Comparison of ENCODE assay signal across 8 cellular contexts in genomic region chr1:151326619-151327222, GRCh38. TPM values are rescaled to one million over a fixed set of nuclear protein-coding genes. Genes with fewer than 3 reads are reported as not detected.
A peak's percentile ranks its signal among the peaks of the same experiment; 100 is the strongest.
DNase-seq lines count a peak whose midpoint lies in the region; ATAC-seq, FAIRE-seq and TF ChIP-seq lines count a peak whose summit lies in the region.

No MANE protein-coding gene starts in this region.

- H3K9ac ChIP-seq in BLaER1 treated with 17β-estradiol and CSF1 and Interleukin-3, amounts not matched to agents 10 nM and 100 nM: peak overlapping the region; percentile 91 to 99 (median 97)
- H3K9ac ChIP-seq in K562 (ENCODE audit: insufficient read depth in 1 of 2, low read depth in 2 of 2, low read length in 2 of 2) (peak overlapping the region; percentile 72 to 94), iPS-18a (ENCODE audit: low read length) (peak overlapping the region; percentile 96)

- no peak for TF ChIP-seq CTCF in K562 (IDR thresholded peaks at IDR 0.05 in 2 of 3, conservative IDR thresholded peaks at IDR 0.05 in 1 of 3; ENCODE audit: insufficient read depth in 2 of 3, low read depth in 1 of 3, low read length in 3 of 3)

- POLR2A ChIA-PET in K562 (lab: Yijun Ruan, JAX): interaction anchor here (0.7 to 12.6 kb wide), 11 partner anchors 9 to 265 kb away, joined by 3 to 156 read pairs (median 7); partner anchors contain the start of genes PSMB4, PSMD4 and RFX5

- H3K4me1 ChIP-seq in BLaER1 treated with 17β-estradiol and CSF1 and Interleukin-3, amounts not matched to agents 10 nM and 100 nM: peaks cover 28 to 49% (median 35%) of the 10 kb centered on the region in 10 experiments
- H3K4me1 ChIP-seq in K562 (replicated peaks in 1 of 2; ENCODE audit: control insufficient read depth in 2 of 2, insufficient read depth in 2 of 2, low read length in 2 of 2) (peaks cover 3 to 35% of the 10 kb centered on the region in 2 experiments; a peak in 4 of 5 replicates), iPS-18a (ENCODE audit: control insufficient read depth, low read depth, low read length) (peaks cover 6% of the 10 kb centered on the region), small intestine (ENCODE audit: control insufficient read depth in 2 of 2, insufficient read depth in 1 of 2, low read depth in 1 of 2, low read length in 1 of 2) (peaks cover 0 to 4% of the 10 kb centered on the region in 2 donors)

- FAIRE-seq in K562 (lab: Jason Lieb, UNC) (peak; percentile 54), small intestine (lab: Jason Lieb, UNC) (no peak)

- peak overlapping the region; percentile 92 to 99 (median 98) for H3K4me2 ChIP-seq in BLaER1 treated with 17β-estradiol and CSF1 and Interleukin-3, amounts not matched to agents 10 nM and 100 nM
- peak overlapping the region; percentile 97 for H3K4me2 ChIP-seq in K562 (ENCODE audit: insufficient read depth, low read length)

- no peaks in the 10 kb centered on the region for H3K9me1 ChIP-seq in K562 (ENCODE audit: control insufficient read depth, insufficient read depth, low read length)

- no peak for TF ChIP-seq RAD21 in K562 (CRISPR knock-in tag; conservative IDR thresholded peaks at IDR 0.05 in 1 of 2, IDR thresholded peaks at IDR 0.05 in 1 of 2)

- H3K36me3 ChIP-seq in BLaER1 treated with 17β-estradiol and CSF1 and Interleukin-3, amounts not matched to agents 10 nM and 100 nM: peaks cover 29 to 44% (median 41%) of the 10 kb centered on the region in 11 experiments
- H3K36me3 ChIP-seq in K562 (ENCODE audit: control insufficient read depth, insufficient read depth, low read length) (peaks cover 21% of the 10 kb centered on the region), iPS-18a (ENCODE audit: control insufficient read depth, low read depth, low read length) (peaks cover 6% of the 10 kb centered on the region), small intestine (ENCODE audit: control insufficient read depth in 2 of 2, insufficient read depth in 2 of 2, low read length in 2 of 2) (peaks cover 0 to 4% of the 10 kb centered on the region in 2 donors)

- TF ChIP-seq EP300 in K562 (IDR thresholded peaks at IDR 0.05; ENCODE audit: low read length): no peak

- peaks cover 0 to 48% (median 10%) of the 10 kb centered on the region in 11 experiments; a peak in 11 of 22 replicates for H4K20me1 ChIP-seq in BLaER1 treated with 17β-estradiol and CSF1 and Interleukin-3, amounts not matched to agents 10 nM and 100 nM
- H4K20me1 ChIP-seq in K562 (replicated peaks; ENCODE audit: control insufficient read depth, insufficient read depth, low read length): 0 out of 2 replicates have a peak, but pooled peaks cover 5% of the 10 kb centered on the region

- TF ChIP-seq POLR2A in K562 (conservative IDR thresholded peaks at IDR 0.05): no peak

- no peaks in the 10 kb centered on the region for H3K27me3 ChIP-seq in BLaER1 treated with 17β-estradiol and CSF1 and Interleukin-3, amounts not matched to agents 10 nM and 100 nM
- no peaks in the 10 kb centered on the region for H3K27me3 ChIP-seq in K562 (ENCODE audit: control insufficient read depth in 2 of 2, insufficient read depth in 2 of 2, low read length in 2 of 2)
- H3K27me3 ChIP-seq in iPS-18a (ENCODE audit: control insufficient read depth, insufficient read depth, low read length): no peaks in the 10 kb centered on the region
- no peaks in the 10 kb centered on the region for H3K27me3 ChIP-seq in small intestine (ENCODE audit: control insufficient read depth in 2 of 2, insufficient read depth in 2 of 2, low read length in 2 of 2)

- in situ Hi-C loops in K562 (cut with MboI): no loop called here

- peaks cover 34% of the 10 kb centered on the region for H3K79me2 ChIP-seq in K562 (ENCODE audit: control insufficient read depth, insufficient read depth, low read length)

- CTCF ChIA-PET in K562 (lab: Yijun Ruan, JAX; ENCODE audit: low intra/inter-chr PET ratio): no interaction called here

- 0% methylated on average over 9 of the region's 12 CpGs for WGBS in K562 (ENCODE audit: insufficient coverage, low coverage, missing lambda C conversion rate)
- 1 to 2% (median 1%) methylated on average over 11 to 12 of the region's 12 CpGs for WGBS in small intestine, 3 donors

- intact Hi-C loops in K562 (cut with micrococcal nuclease): loop anchor here (1.0 kb wide), 1 partner anchor 15 kb away; no protein-coding TSS in a partner anchor

- no peaks in the 10 kb centered on the region for H3K9me3 ChIP-seq in BLaER1 treated with 17β-estradiol and CSF1 and Interleukin-3, amounts not matched to agents 10 nM and 100 nM (replicated peaks in 1 of 11)
- H3K9me3 ChIP-seq in K562 (replicated peaks; ENCODE audit: control insufficient read depth, insufficient read depth, low read depth, low read length) (no peaks in the 10 kb centered on the region), iPS-18a (ENCODE audit: control insufficient read depth, low read depth, low read length) (no peaks in the 10 kb centered on the region), small intestine (ENCODE audit: control insufficient read depth, low read depth) (no peaks in the 10 kb centered on the region)

- H3K27ac ChIP-seq in BLaER1 treated with 17β-estradiol and CSF1 and Interleukin-3, amounts not matched to agents 10 nM and 100 nM: peak overlapping the region; percentile 94 to 100 (median 97)
- peak overlapping the region; percentile 86 for H3K27ac ChIP-seq in K562 (ENCODE audit: extremely low read depth, low read depth, low read length)
- no peak overlapping the region for H3K27ac ChIP-seq in iPS-18a (ENCODE audit: low read length)
- peak overlapping the region; percentile 80 to 81 for H3K27ac ChIP-seq in small intestine (ENCODE audit: low read depth in 1 of 2, low read length in 1 of 2)

- BruUV-seq in K562 (replicated peaks; lab: Mats Ljungman, UMichigan): no TSS peak

- ATAC-seq in GM18909 (IDR thresholded peaks at IDR 0.05; ENCODE audit: poor library complexity, unreplicated experiment): peak; percentile 57
- peak; percentile 33 for ATAC-seq in HG03196 (IDR thresholded peaks at IDR 0.05; ENCODE audit: unreplicated experiment)
- ATAC-seq in K562: peak; percentile 76

- DNase-seq in SK-N-DZ (ENCODE audit: low spot score): peak; percentile 56
- peak in 2 of 4 experiments; percentile 73 to 79 for DNase-seq in K562 (ENCODE audit: extremely low read depth in 1 of 4, low spot score in 3 of 4)
- peak; percentile 41 for DNase-seq in small intestine
- no peak for DNase-seq in T1000 (lab: John Stamatoyannopoulos, UW)

- H2AFZ ChIP-seq in K562 (ENCODE audit: low read depth, low read length): peak overlapping the region; percentile 97; the same call in 1 of the 2 replicates

- H3K4me3 ChIP-seq in BLaER1 treated with 17β-estradiol and CSF1 and Interleukin-3, amounts not matched to agents 10 nM and 100 nM: peak overlapping the region; percentile 63 to 82 (median 75)
- H3K4me3 ChIP-seq in K562 (peak overlapping the region; percentile 55), iPS-18a (ENCODE audit: low read length) (peak overlapping the region; percentile 67), small intestine (ENCODE audit: low read depth in 1 of 2, low read length in 2 of 2) (peak overlapping the region; percentile 86 to 87)

RNA-seq across cellular contexts. Expression of gene PI4KB, which starts 0.5 kb away (rescaled TPM):
- 20.2 and 33.5 TPM in 2 replicates for polyA plus RNA-seq in SK-N-DZ (2014; cell fraction: cytosol; rRNA removed)
- 22.5 and 44.0 TPM in 2 replicates for polyA plus RNA-seq in SK-N-DZ (2014; cell fraction: nucleus; rRNA removed)
- total RNA-seq in K562 (2011; cell fraction: chromatin; rRNA removed; ENCODE audit: low replicate concordance): 172 and 273 TPM in 2 replicates
- total RNA-seq in K562 (2011; cell fraction: nucleolus; rRNA removed): 144 and 147 TPM in 2 replicates
- total RNA-seq in K562 (2011; cell fraction: nucleoplasm; rRNA removed): 134 and 144 TPM in 2 replicates
- total RNA-seq in K562 (2014; rRNA removed) (45.1 and 62.4 TPM in 2 replicates), K562 (2014; rRNA removed; fragmentation: Illumina TruSeq; extraction: Trizol) (20.5 and 27.9 TPM in 2 replicates), K562 (2015; rRNA removed; fragmentation: Illumina TruSeq; extraction: Trizol) (30.1 and 32.8 TPM in 2 replicates), K562 (2021) (51.8 and 54.3 TPM in 2 replicates)
- polyA plus RNA-seq in K562 (2011; rRNA removed) (65.4 and 78.3 TPM in 2 replicates), K562 (2014; fragmentation: Illumina TruSeq; extraction: Trizol) (55.8 and 58.0 TPM in 2 replicates), K562 (2014; fragmentation: Nextera tagmentation; extraction: Ambion mirVana) (1 to 10 TPM; 3.1 to 8.9 TPM), K562 (2014; rRNA removed) (45.9 and 67.2 TPM in 2 replicates), small intestine (10 to 100 TPM; 30.3 to 35.1 (median 32.5) TPM)
- polyA plus RNA-seq in K562 (2011; cell fraction: cytosol; rRNA removed): 75.5 and 76.8 TPM in 2 replicates
- 206 and 207 TPM in 2 replicates for polyA plus RNA-seq in K562 (2011; cell fraction: nucleus; rRNA removed)
- 38.3 and 59.7 TPM in 2 replicates for polyA plus RNA-seq in K562 (2012)
- polyA minus RNA-seq in K562 (2011; rRNA and poly(A)+ RNA removed): 89.6 and 112 TPM in 2 replicates
- polyA minus RNA-seq in K562 (2011; cell fraction: cytosol; rRNA and poly(A)+ RNA removed): 33.2 and 48.9 TPM in 2 replicates
- polyA minus RNA-seq in K562 (2011; cell fraction: nucleus; rRNA and poly(A)+ RNA removed): 41.1 and 46.8 TPM in 2 replicates

RNA-seq across cellular contexts. Expression of gene RFX5, which starts 20.3 kb away (rescaled TPM):
- 74.4 and 80.4 TPM in 2 replicates for polyA plus RNA-seq in SK-N-DZ (2014; cell fraction: cytosol; rRNA removed)
- polyA plus RNA-seq in SK-N-DZ (2014; cell fraction: nucleus; rRNA removed): 226 and 232 TPM in 2 replicates
- total RNA-seq in K562 (2011; cell fraction: chromatin; rRNA removed; ENCODE audit: low replicate concordance): 32.5 and 45.8 TPM in 2 replicates
- 29.5 and 32.4 TPM in 2 replicates for total RNA-seq in K562 (2011; cell fraction: nucleolus; rRNA removed)
- 32.8 and 34.1 TPM in 2 replicates for total RNA-seq in K562 (2011; cell fraction: nucleoplasm; rRNA removed)
- 25.7 and 30.5 TPM in 2 replicates for total RNA-seq in K562 (2014; rRNA removed)
- total RNA-seq in K562 (2014; rRNA removed; fragmentation: Illumina TruSeq; extraction: Trizol): 32.2 and 34.6 TPM in 2 replicates
- 29.4 and 30.4 TPM in 2 replicates for total RNA-seq in K562 (2015; rRNA removed; fragmentation: Illumina TruSeq; extraction: Trizol)
- 32.7 and 36.1 TPM in 2 replicates for total RNA-seq in K562 (2021)
- 38.5 and 40.3 TPM in 2 replicates for polyA plus RNA-seq in K562 (2011; rRNA removed)
- polyA plus RNA-seq in K562 (2011; cell fraction: cytosol; rRNA removed): 16.5 and 17.9 TPM in 2 replicates
- 77.0 and 80.0 TPM in 2 replicates for polyA plus RNA-seq in K562 (2011; cell fraction: nucleus; rRNA removed)
- 20.9 and 31.9 TPM in 2 replicates for polyA plus RNA-seq in K562 (2012)
- 36.2 and 48.2 TPM in 2 replicates for polyA plus RNA-seq in K562 (2014; fragmentation: Illumina TruSeq; extraction: Trizol)
- polyA plus RNA-seq in K562 (2014; fragmentation: Nextera tagmentation; extraction: Ambion mirVana): 1 to 10 TPM; 3.8 to 4.9 TPM
- polyA plus RNA-seq in K562 (2014; rRNA removed): 27.9 and 32.3 TPM in 2 replicates
- 23.8 and 26.6 TPM in 2 replicates for polyA minus RNA-seq in K562 (2011; rRNA and poly(A)+ RNA removed)
- 13.5 and 15.0 TPM in 2 replicates for polyA minus RNA-seq in K562 (2011; cell fraction: cytosol; rRNA and poly(A)+ RNA removed)
- 17.4 and 27.3 TPM in 2 replicates for polyA minus RNA-seq in K562 (2011; cell fraction: nucleus; rRNA and poly(A)+ RNA removed)
- 10 to 100 TPM; 12.4 to 30.7 (median 21.0) TPM for polyA plus RNA-seq in small intestine

RNA-seq across cellular contexts. Expression of gene ZNF687, which starts 44.6 kb away (rescaled TPM):
- 22.8 and 27.2 TPM in 2 replicates for polyA plus RNA-seq in SK-N-DZ (2014; cell fraction: cytosol; rRNA removed)
- polyA plus RNA-seq in SK-N-DZ (2014; cell fraction: nucleus; rRNA removed): 22.0 and 48.0 TPM in 2 replicates
- 31.3 and 87.1 TPM in 2 replicates for total RNA-seq in K562 (2011; cell fraction: chromatin; rRNA removed; ENCODE audit: low replicate concordance)
- total RNA-seq in K562 (2011; cell fraction: nucleolus; rRNA removed): 63.7 and 79.5 TPM in 2 replicates
- total RNA-seq in K562 (2011; cell fraction: nucleoplasm; rRNA removed): 34.4 and 45.7 TPM in 2 replicates
- total RNA-seq in K562 (2014; rRNA removed): 12.3 and 15.6 TPM in 2 replicates
- 5.1 and 6.9 TPM in 2 replicates for total RNA-seq in K562 (2014; rRNA removed; fragmentation: Illumina TruSeq; extraction: Trizol)
- 10.6 and 10.7 TPM in 2 replicates for total RNA-seq in K562 (2015; rRNA removed; fragmentation: Illumina TruSeq; extraction: Trizol)
- 22.7 and 26.4 TPM in 2 replicates for total RNA-seq in K562 (2021)
- polyA plus RNA-seq in K562 (2011; rRNA removed): 9.0 and 16.9 TPM in 2 replicates
- 18.6 and 24.5 TPM in 2 replicates for polyA plus RNA-seq in K562 (2011; cell fraction: cytosol; rRNA removed)
- polyA plus RNA-seq in K562 (2011; cell fraction: nucleus; rRNA removed): 32.1 and 47.9 TPM in 2 replicates
- 14.2 and 25.5 TPM in 2 replicates for polyA plus RNA-seq in K562 (2012)
- polyA plus RNA-seq in K562 (2014; fragmentation: Illumina TruSeq; extraction: Trizol): 11.5 and 14.4 TPM in 2 replicates
- under 1 TPM; 0.13 to 0.21 TPM for polyA plus RNA-seq in K562 (2014; fragmentation: Nextera tagmentation; extraction: Ambion mirVana)
- polyA plus RNA-seq in K562 (2014; rRNA removed): 12.8 and 13.2 TPM in 2 replicates
- polyA minus RNA-seq in K562 (2011; rRNA and poly(A)+ RNA removed): 15.5 and 16.2 TPM in 2 replicates
- 19.1 and 23.9 TPM in 2 replicates for polyA minus RNA-seq in K562 (2011; cell fraction: cytosol; rRNA and poly(A)+ RNA removed)
- polyA minus RNA-seq in K562 (2011; cell fraction: nucleus; rRNA and poly(A)+ RNA removed): 33.4 and 47.0 TPM in 2 replicates
- polyA plus RNA-seq in small intestine: 10 to 100 TPM; 12.2 to 13.4 (median 12.3) TPM

RNA-seq across cellular contexts. Expression of gene SELENBP1, which starts 45.8 kb away (rescaled TPM):
- polyA plus RNA-seq in SK-N-DZ (2014; cell fraction: cytosol; rRNA removed): 14.7 and 21.7 TPM in 2 replicates
- polyA plus RNA-seq in SK-N-DZ (2014; cell fraction: nucleus; rRNA removed): 48.6 and 48.9 TPM in 2 replicates
- total RNA-seq in K562 (2011; cell fraction: chromatin; rRNA removed; ENCODE audit: low replicate concordance): 76.1 and 163 TPM in 2 replicates
- 110 and 113 TPM in 2 replicates for total RNA-seq in K562 (2011; cell fraction: nucleolus; rRNA removed)
- total RNA-seq in K562 (2011; cell fraction: nucleoplasm; rRNA removed): 76.5 and 80.5 TPM in 2 replicates
- 40.7 and 62.2 TPM in 2 replicates for total RNA-seq in K562 (2014; rRNA removed)
- total RNA-seq in K562 (2014; rRNA removed; fragmentation: Illumina TruSeq; extraction: Trizol): 18.9 and 28.3 TPM in 2 replicates
- total RNA-seq in K562 (2015; rRNA removed; fragmentation: Illumina TruSeq; extraction: Trizol): 25.8 and 25.9 TPM in 2 replicates
- total RNA-seq in K562 (2021): 41.9 and 42.9 TPM in 2 replicates
- polyA plus RNA-seq in K562 (2011; rRNA removed): 30.2 and 53.7 TPM in 2 replicates
- 28.6 and 82.9 TPM in 2 replicates for polyA plus RNA-seq in K562 (2011; cell fraction: cytosol; rRNA removed)
- polyA plus RNA-seq in K562 (2011; cell fraction: nucleus; rRNA removed): 144 and 349 TPM in 2 replicates
- polyA plus RNA-seq in K562 (2012): 52.3 and 57.9 TPM in 2 replicates
- 45.0 and 45.3 TPM in 2 replicates for polyA plus RNA-seq in K562 (2014; fragmentation: Illumina TruSeq; extraction: Trizol)
- 10 to 100 TPM; 52.1 to 81.2 TPM for polyA plus RNA-seq in K562 (2014; fragmentation: Nextera tagmentation; extraction: Ambion mirVana)
- polyA plus RNA-seq in K562 (2014; rRNA removed): 47.1 and 50.8 TPM in 2 replicates
- 15.3 and 44.9 TPM in 2 replicates for polyA minus RNA-seq in K562 (2011; rRNA and poly(A)+ RNA removed)
- polyA minus RNA-seq in K562 (2011; cell fraction: cytosol; rRNA and poly(A)+ RNA removed): 26.6 and 29.5 TPM in 2 replicates
- 16.6 and 24.6 TPM in 2 replicates for polyA minus RNA-seq in K562 (2011; cell fraction: nucleus; rRNA and poly(A)+ RNA removed)
- polyA plus RNA-seq in small intestine: 100 to 1,000 TPM in 2 of 3 donors, 10 to 100 TPM in 1; 83.7 to 302 (median 175) TPM
